In the genomic region with DNA sequence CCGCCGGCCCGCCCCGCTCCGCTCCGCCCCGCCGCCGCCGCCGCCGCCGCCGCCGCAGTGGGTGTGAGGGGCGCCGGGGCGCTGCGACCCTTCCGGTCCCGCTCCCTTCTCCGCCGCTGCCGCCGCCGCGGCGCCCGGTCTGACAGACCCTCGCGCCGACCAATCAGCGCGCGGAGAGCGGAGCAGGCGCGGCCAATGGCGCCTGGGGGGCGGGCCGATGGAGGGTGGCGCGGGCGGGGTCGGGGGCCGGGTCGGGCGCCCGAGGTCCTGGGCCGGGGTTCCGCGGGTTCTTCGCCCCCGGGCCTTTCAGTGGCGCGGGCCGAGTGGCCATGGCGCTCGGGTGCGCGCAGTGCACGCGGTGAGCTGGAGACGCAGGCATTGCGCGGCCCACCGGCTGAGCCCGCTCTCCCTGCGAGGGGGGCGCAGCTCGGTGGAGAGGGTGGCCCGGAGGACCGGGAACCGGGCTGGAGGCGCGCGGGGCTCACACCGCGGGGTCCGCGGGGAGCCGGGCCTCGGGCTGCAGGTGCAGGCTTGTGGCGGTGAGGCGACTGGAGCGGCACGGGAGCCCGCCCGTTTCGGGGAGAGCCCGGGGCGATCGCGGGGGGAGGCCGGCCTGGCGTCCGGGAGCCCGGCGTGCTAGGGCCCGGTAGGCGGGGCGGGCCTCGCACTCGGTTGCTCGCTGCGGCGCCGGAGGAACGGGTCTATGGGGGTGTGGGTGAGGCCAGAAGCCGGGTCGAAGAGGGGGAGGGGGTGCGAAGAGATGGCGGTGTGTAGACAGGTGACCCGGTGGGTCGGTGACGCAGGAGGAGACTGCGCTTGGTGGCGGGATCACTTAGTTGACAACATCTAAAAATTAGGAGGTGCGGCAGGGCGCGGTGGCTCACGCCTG, we compare ENCODE assay signal across 8 cellular contexts. TPM values are rescaled to one million over a fixed set of nuclear protein-coding genes. Genes with fewer than 3 reads are reported as not detected.
DNase-seq lines count a peak whose midpoint lies in the region; ATAC-seq and TF ChIP-seq lines count a peak whose summit lies in the region.

A gene (minus strand): TSS at position 141 of the 889 bp plus-strand sequence. CDS start 11,522 bp downstream, outside the sequence.

- peak; percentile 94 for DNase-seq in DMS53 (lab: John Stamatoyannopoulos, UW)
- peak; percentile 86 for DNase-seq in HuH-7.5 (ENCODE audit: low spot score)
- peak; percentile 73 for DNase-seq in RPMI7951 (ENCODE audit: low read depth)
- peak; percentile 80 for DNase-seq in activated T-helper 2 cell treated with anti-CD3 and anti-CD28 coated beads, Interferon-gamma antibody, Interleukin-2, Interleukin-4, amounts not matched to agents 10 μg/mL and 5 μg/mL and 100 μg/mL, durations not matched to agents 14 hours and 24 hours and 36 hours (ENCODE audit: low spot score)
- DNase-seq in fibroblast of pulmonary artery (ENCODE audit: low read depth): peak; percentile 71
- peak; percentile 89 for DNase-seq in stimulated activated naive CD8-positive, alpha-beta T cell treated with anti-CD3 and anti-CD28 coated beads, Interleukin-15, Interleukin-2, amounts not matched to agents 100 U/mL and 50 U/mL, for 24 hours

- no peak for TF ChIP-seq CTCF in fibroblast of pulmonary artery (IDR thresholded peaks at IDR 0.05; ENCODE audit: low read length, missing control alignments)
- no peak for TF ChIP-seq CTCF in nephron (IDR thresholded peaks at IDR 0.05; ENCODE audit: unreplicated experiment in 3 of 3)

- intact Hi-C loops in activated T-helper 2 cell treated with anti-CD3 and anti-CD28 coated beads, Interferon-gamma antibody, Interleukin-2, Interleukin-4, amounts not matched to agents 10 μg/mL and 5 μg/mL and 100 μg/mL, durations not matched to agents 14 hours and 24 hours and 36 hours (cut with micrococcal nuclease): loop anchor here (2.0 to 10.0 kb wide), 4 partner anchors 157 to 1667 kb away; a partner anchor contains a TSS

- H3K4me3 Mint-ChIP-seq in activated T-helper 2 cell treated with anti-CD3 and anti-CD28 coated beads, Interferon-gamma antibody, Interleukin-2, Interleukin-4, amounts not matched to agents 10 μg/mL and 5 μg/mL and 100 μg/mL, durations not matched to agents 14 hours and 24 hours and 36 hours (ENCODE audit: low read depth): peak within 1 kb of the TSS; percentile 86
- H3K4me3 Mint-ChIP-seq in nephron: peak within 1 kb of the TSS; percentile 94 to 97 (median 95)

- H3K4me3 ChIP-seq in fibroblast of pulmonary artery (replicated peaks; ENCODE audit: low read depth, low read length): peak within 1 kb of the TSS; percentile 71

- H3K27me3 Mint-ChIP-seq in activated T-helper 2 cell treated with anti-CD3 and anti-CD28 coated beads, Interferon-gamma antibody, Interleukin-2, Interleukin-4, amounts not matched to agents 10 μg/mL and 5 μg/mL and 100 μg/mL, durations not matched to agents 14 hours and 24 hours and 36 hours (ENCODE audit: low read depth): no peaks in the 10 kb centered on the region
- peaks cover 3% of the 10 kb centered on the region for H3K27me3 Mint-ChIP-seq in nephron (ENCODE audit: low read depth)

- H3K4me1 Mint-ChIP-seq in activated T-helper 2 cell treated with anti-CD3 and anti-CD28 coated beads, Interferon-gamma antibody, Interleukin-2, Interleukin-4, amounts not matched to agents 10 μg/mL and 5 μg/mL and 100 μg/mL, durations not matched to agents 14 hours and 24 hours and 36 hours (ENCODE audit: low read depth): peaks cover 29% of the 10 kb centered on the region
- H3K4me1 Mint-ChIP-seq in nephron: peaks cover 26% of the 10 kb centered on the region

- peak within 1 kb of the TSS; percentile 83 for H3K27ac Mint-ChIP-seq in activated T-helper 2 cell treated with anti-CD3 and anti-CD28 coated beads, Interferon-gamma antibody, Interleukin-2, Interleukin-4, amounts not matched to agents 10 μg/mL and 5 μg/mL and 100 μg/mL, durations not matched to agents 14 hours and 24 hours and 36 hours
- peak within 1 kb of the TSS; percentile 44 to 94 (median 92) for H3K27ac Mint-ChIP-seq in nephron

- H3K36me3 Mint-ChIP-seq in activated T-helper 2 cell treated with anti-CD3 and anti-CD28 coated beads, Interferon-gamma antibody, Interleukin-2, Interleukin-4, amounts not matched to agents 10 μg/mL and 5 μg/mL and 100 μg/mL, durations not matched to agents 14 hours and 24 hours and 36 hours (ENCODE audit: low read depth): peaks cover 26% of the 10 kb centered on the region
- H3K36me3 Mint-ChIP-seq in nephron (ENCODE audit: low read depth): peaks cover 3% of the 10 kb centered on the region

- no peaks in the 10 kb centered on the region for H3K9me3 Mint-ChIP-seq in activated T-helper 2 cell treated with anti-CD3 and anti-CD28 coated beads, Interferon-gamma antibody, Interleukin-2, Interleukin-4, amounts not matched to agents 10 μg/mL and 5 μg/mL and 100 μg/mL, durations not matched to agents 14 hours and 24 hours and 36 hours
- H3K9me3 Mint-ChIP-seq in nephron: no peaks in the 10 kb centered on the region

- peak; percentile 85 for ATAC-seq in GM21515 (IDR thresholded peaks at IDR 0.05; ENCODE audit: unreplicated experiment)
- ATAC-seq in stimulated activated naive CD8-positive, alpha-beta T cell treated with anti-CD3 and anti-CD28 coated beads, Interleukin-15, Interleukin-2, amounts not matched to agents 100 U/mL and 50 U/mL, for 24 hours: peak; percentile 84

RNA-seq across cellular contexts. Expression of the gene that starts here (rescaled TPM):
- total RNA-seq in RPMI7951 (2014; rRNA removed; shearing (Covaris generic)): 18.0 and 19.0 TPM in 2 replicates
- total RNA-seq in activated T-helper 2 cell treated with anti-CD3 and anti-CD28 coated beads, Interferon-gamma antibody, Interleukin-2, Interleukin-4, amounts not matched to agents 10 μg/mL and 5 μg/mL and 100 μg/mL, durations not matched to agents 14 hours and 24 hours and 36 hours: 43.1 and 44.3 TPM in 2 replicates

Comparison
In these comparisons a context has a peak if more than half of its experiments do, and no peak if none do; other contexts are left out.
1. Peak in every context shown above with its lines: DNase-seq, ATAC-seq and H3K4me3 ChIP-seq.